17 cellular contexts compared by ENCODE assay signal in genomic region chr7:7335215-7335614, GRCh38.
"Had no signal": no experiment of that assay in that cellular context is flagged by ENCODE, and none has a peak within 500 bp of the region (broad histone marks: within the 10 kb centered on the region; RNA-seq: fewer than 3 reads in every experiment).

No MANE protein-coding gene starts in this region.

- H3K4me3 ChIP-seq: colonic mucosa, heart right ventricle, skin epidermis, testis, tibial nerve, upper lobe of right lung had no signal

- H3K9me3 Mint-ChIP-seq: endodermal cell had no signal

- H3K27me3 ChIP-seq: colonic mucosa, testis, tibial nerve, upper lobe of right lung had no signal

- H3K4me1 Mint-ChIP-seq: endodermal cell had no signal

- DNase-seq: colonic mucosa; dermis blood vessel endothelial cell; endodermal cell; foreskin melanocyte; heart right ventricle; hypothalamus; kidney glomerular epithelial cell; mesendoderm; naive thymus-derived CD8-positive, alpha-beta T cell; posterior cingulate gyrus; stimulated activated naive CD4-positive, alpha-beta T cell treated with Interleukin-2 at 50 U/mL for 16 hours; testis; upper lobe of right lung had no signal

- H3K4me3 Mint-ChIP-seq: endodermal cell; naive thymus-derived CD8-positive, alpha-beta T cell had no signal

- H3K27ac Mint-ChIP-seq: endodermal cell; naive thymus-derived CD8-positive, alpha-beta T cell had no signal

- H3K27ac ChIP-seq: colonic mucosa, heart right ventricle, neutrophil, skin epidermis, testis, tibial nerve, upper lobe of right lung had no signal

- ATAC-seq: heart right ventricle; naive thymus-derived CD8-positive, alpha-beta T cell; sciatic nerve had no signal

- H3K4me1 ChIP-seq: colonic mucosa, heart right ventricle, testis, tibial nerve, upper lobe of right lung had no signal

- H3K9me3 ChIP-seq: colonic mucosa, heart right ventricle, neutrophil, testis, upper lobe of right lung had no signal

- H3K36me3 ChIP-seq: colonic mucosa, heart right ventricle, neutrophil, tibial nerve, upper lobe of right lung had no signal
